8 cellular contexts compared by ENCODE assay signal in genomic region chr5:61332369-61332745, GRCh38. TPM values are rescaled to one million over a fixed set of nuclear protein-coding genes. Genes with fewer than 3 reads are reported as not detected.
A peak's percentile ranks its signal among the peaks of the same experiment; 100 is the strongest.
DNase-seq lines count a peak whose midpoint lies in the region; ATAC-seq, FAIRE-seq and TF ChIP-seq lines count a peak whose summit lies in the region.

No MANE protein-coding gene starts in this region.

- TF ChIP-seq RAD21 in A549 (conservative IDR thresholded peaks at IDR 0.05 in 1 of 2, IDR thresholded peaks at IDR 0.05 in 1 of 2), result no peak

- no peaks in the 10 kb centered on the region for H3K36me3 ChIP-seq in smooth muscle cell (ENCODE audit: low read depth)

- H3K27me3 Mint-ChIP-seq in activated naive CD8-positive, alpha-beta T cell treated with anti-CD3 and anti-CD28 coated beads, Interleukin-2, amount 10 ng/mL, durations not matched to agents 7 days and 5 days, result peaks cover 45% of the 10 kb centered on the region

- no peaks in the 10 kb centered on the region for H3K9me3 Mint-ChIP-seq in activated naive CD8-positive, alpha-beta T cell treated with anti-CD3 and anti-CD28 coated beads, Interleukin-2, amount 10 ng/mL, durations not matched to agents 7 days and 5 days

- no peak for ATAC-seq in A549
- peak; percentile 8 for ATAC-seq in activated naive CD8-positive, alpha-beta T cell treated with anti-CD3 and anti-CD28 coated beads, Interleukin-2, amount 10 ng/mL, durations not matched to agents 7 days and 5 days (ENCODE audit: low read depth)
- no peak for ATAC-seq in HG03457 (IDR thresholded peaks at IDR 0.05; ENCODE audit: unreplicated experiment)

- no peak overlapping the region; the same call in 2 of the 3 replicates for H3K4me2 ChIP-seq in A549
- H3K4me2 ChIP-seq in smooth muscle cell, result no peak overlapping the region

- POLR2A ChIA-PET in A549 (lab: Yijun Ruan, JAX), result interaction anchor here (0.6 to 3.9 kb wide), 12 partner anchors 18 to 632 kb away, joined by 3 to 124 read pairs (median 9); partner anchors contain the start of genes DEPDC1B and SMIM15
- POLR2A ChIA-PET in activated naive CD8-positive, alpha-beta T cell treated with anti-CD3 and anti-CD28 coated beads, Interleukin-2, amount 10 ng/mL, durations not matched to agents 7 days and 5 days (lab: Charles Lee), result interaction anchor here (1.0 to 1.6 kb wide), 5 partner anchors 29 to 202 kb away, joined by 3 to 9 read pairs (median 4); no protein-coding TSS in a partner anchor

- no peak for TF ChIP-seq EP300 in A549 (IDR thresholded peaks at IDR 0.05)

- H3K4me1 ChIP-seq in A549 (peaks cover 42% of the 10 kb centered on the region), smooth muscle cell (ENCODE audit: low read depth) (peaks cover 32% of the 10 kb centered on the region)

- peaks cover 46% of the 10 kb centered on the region for H4K20me1 ChIP-seq in smooth muscle cell (ENCODE audit: low read depth)

- 0% methylated on average over 3 of the region's 64 CpGs for WGBS in A549 (ENCODE audit: missing lambda C conversion rate)
- 3% methylated on average over 14 of the region's 64 CpGs for WGBS in smooth muscle cell (ENCODE audit: low lambda C conversion rate)

- DNase-seq in A549 (ENCODE audit: low read depth in 1 of 2, low spot score in 1 of 2), result no peak
- DNase-seq in GM12892 (ENCODE audit: insufficient read length), result peak; percentile 19
- DNase-seq in NB4 (ENCODE audit: low read depth), result peak; percentile 55
- DNase-seq in activated naive CD8-positive, alpha-beta T cell treated with anti-CD3 and anti-CD28 coated beads, Interleukin-2, amount 10 ng/mL, durations not matched to agents 7 days and 5 days, result no peak
- DNase-seq in hepatic stellate cell (ENCODE audit: low spot score), result peak; percentile 20
- no peak for DNase-seq in smooth muscle cell (lab: John Stamatoyannopoulos, UW; ENCODE audit: unreplicated experiment)
- DNase-seq in dedifferentiated amniotic fluid mesenchymal stem cell (ENCODE audit: extremely low spot score), result no peak

- peak overlapping the region; percentile 95 for H3K4me3 ChIP-seq in A549
- H3K4me3 ChIP-seq in NB4 (ENCODE audit: low read depth, low read length), result peak overlapping the region; percentile 58
- H3K4me3 ChIP-seq in smooth muscle cell, result peak overlapping the region; percentile 80

- H3K27ac Mint-ChIP-seq in activated naive CD8-positive, alpha-beta T cell treated with anti-CD3 and anti-CD28 coated beads, Interleukin-2, amount 10 ng/mL, durations not matched to agents 7 days and 5 days, result peak overlapping the region; percentile 94

- no peaks in the 10 kb centered on the region for H3K27me3 ChIP-seq in smooth muscle cell (ENCODE audit: low read depth)

- H3F3A ChIP-seq in smooth muscle cell (ENCODE audit: low read depth), result peaks cover 15% of the 10 kb centered on the region

- TF ChIP-seq POLR2A in A549 (IDR thresholded peaks at IDR 0.05; ENCODE audit: low read length) (no peak), GM12892 (IDR thresholded peaks at IDR 0.05; ENCODE audit: low read depth, low read length) (no peak), NB4 (IDR thresholded peaks at IDR 0.05; ENCODE audit: extremely low read depth, insufficient read length) (no peak)

- H3K79me2 ChIP-seq in smooth muscle cell (ENCODE audit: low read depth), result peaks cover 46% of the 10 kb centered on the region

- H3K9me3 ChIP-seq in A549 (no peaks in the 10 kb centered on the region), smooth muscle cell (replicated peaks; ENCODE audit: low read depth) (no peaks in the 10 kb centered on the region)

- FAIRE-seq in A549 (lab: Jason Lieb, UNC), result no peak
- FAIRE-seq in GM12892 (lab: Jason Lieb, UNC), result no peak

- peaks cover 7% of the 10 kb centered on the region for H3K36me3 Mint-ChIP-seq in activated naive CD8-positive, alpha-beta T cell treated with anti-CD3 and anti-CD28 coated beads, Interleukin-2, amount 10 ng/mL, durations not matched to agents 7 days and 5 days

- H2AFZ ChIP-seq in smooth muscle cell (ENCODE audit: low read depth), result no peak overlapping the region

- H3K9ac ChIP-seq in smooth muscle cell (ENCODE audit: low read depth), result peak overlapping the region; percentile 82

- H3K27ac ChIP-seq in A549 (peak overlapping the region; percentile 86 to 95), smooth muscle cell (ENCODE audit: low read depth) (peak overlapping the region; percentile 54)

- peak overlapping the region; percentile 60 for H3K4me3 Mint-ChIP-seq in activated naive CD8-positive, alpha-beta T cell treated with anti-CD3 and anti-CD28 coated beads, Interleukin-2, amount 10 ng/mL, durations not matched to agents 7 days and 5 days

- CTCF ChIA-PET in A549 (lab: Yijun Ruan, JAX), result interaction anchor here (0.9 to 5.7 kb wide), 4 partner anchors 8 to 319 kb away, joined by 3 to 73 read pairs (median 4); no protein-coding TSS in a partner anchor

- H3K4me1 Mint-ChIP-seq in activated naive CD8-positive, alpha-beta T cell treated with anti-CD3 and anti-CD28 coated beads, Interleukin-2, amount 10 ng/mL, durations not matched to agents 7 days and 5 days, result peaks cover 33% of the 10 kb centered on the region

- TF ChIP-seq CTCF in A549 (IDR thresholded peaks at IDR 0.05) (no peak), NB4 (IDR thresholded peaks at IDR 0.05; ENCODE audit: low read depth, low read length) (no peak), smooth muscle cell (IDR thresholded peaks at IDR 0.05; ENCODE audit: borderline replicate concordance, insufficient read depth, poor library complexity, severe bottlenecking) (no peak)

TF ChIP-seq in A549, 52 proteins besides CTCF, POLR2A, EP300 and RAD21:
- TF ChIP-seq EHMT2 (IDR thresholded peaks at IDR 0.05; ENCODE audit: low read depth) (no peak), CHD2 (IDR thresholded peaks at IDR 0.05; ENCODE audit: low read length, partially characterized antibody) (no peak), MAZ (IDR thresholded peaks at IDR 0.05; ENCODE audit: borderline replicate concordance, low read depth, low read length) (no peak), SMC3 (IDR thresholded peaks at IDR 0.05) (no peak), PBX3 (IDR thresholded peaks at IDR 0.05) (0 out of 2 replicates have a peak, but pooled peaks have one; percentile 0)
- TF ChIP-seq, protein P1, sequence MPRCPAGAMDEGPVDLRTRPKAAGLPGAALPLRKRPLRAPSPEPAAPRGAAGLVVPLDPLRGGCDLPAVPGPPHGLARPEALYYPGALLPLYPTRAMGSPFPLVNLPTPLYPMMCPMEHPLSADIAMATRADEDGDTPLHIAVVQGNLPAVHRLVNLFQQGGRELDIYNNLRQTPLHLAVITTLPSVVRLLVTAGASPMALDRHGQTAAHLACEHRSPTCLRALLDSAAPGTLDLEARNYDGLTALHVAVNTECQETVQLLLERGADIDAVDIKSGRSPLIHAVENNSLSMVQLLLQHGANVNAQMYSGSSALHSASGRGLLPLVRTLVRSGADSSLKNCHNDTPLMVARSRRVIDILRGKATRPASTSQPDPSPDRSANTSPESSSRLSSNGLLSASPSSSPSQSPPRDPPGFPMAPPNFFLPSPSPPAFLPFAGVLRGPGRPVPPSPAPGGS (IDR thresholded peaks at IDR 0.05), result no peak

RNA-seq across cellular contexts. Expression of gene ZSWIM6, which starts 0.3 kb away (rescaled TPM):
- polyA plus RNA-seq in A549 (2011; rRNA removed) (18.0 and 20.9 TPM in 2 replicates), A549 (2017; fragmentation: RNase III; extraction: RNeasy Plus Mini Kit Qiagen cat#74134 plus additional on column Dnase treatment) (8.4 to 9.6 TPM (median 8.9 TPM) in 3 replicates), smooth muscle cell (9.1 and 11.0 TPM in 2 replicates)
- polyA plus RNA-seq in A549 (2012; cell fraction: cytosol; rRNA removed), result 8.2 and 11.4 TPM in 2 replicates
- 21.7 and 23.7 TPM in 2 replicates for polyA plus RNA-seq in A549 (2012; cell fraction: nucleus; rRNA removed)
- 43.5 and 50.0 TPM in 2 replicates for polyA minus RNA-seq in A549 (2011; rRNA and poly(A)+ RNA removed)
- polyA plus RNA-seq in GM12892 (2012; ENCODE audit: missing spikeins), result 1.4 TPM
- total RNA-seq in activated naive CD8-positive, alpha-beta T cell treated with anti-CD3 and anti-CD28 coated beads, Interleukin-2, amount 10 ng/mL, durations not matched to agents 7 days and 5 days, result 1 to 10 TPM; 6.1 to 6.5 TPM
- total RNA-seq in smooth muscle cell, result 21.9 and 25.5 TPM in 2 replicates

Comparison
In these comparisons a context has a peak if more than half of its experiments do, and no peak if none do; other contexts are left out.
1. DNase-seq: peak in GM12892 (single experiment), NB4 (single experiment) and hepatic stellate cell (single experiment); none in A549 (0 of 2), activated naive CD8-positive, alpha-beta T cell treated with anti-CD3 and anti-CD28 coated beads, Interleukin-2, amount 10 ng/mL, durations not matched to agents 7 days and 5 days (single experiment), smooth muscle cell (single experiment) and dedifferentiated amniotic fluid mesenchymal stem cell (single experiment).
2. Peak in every context shown above with its lines, with median percentiles within 50 percentile points of each other: H3K4me3 ChIP-seq.